1 cellular context compared by ENCODE assay signal in genomic region chr10:5370493-5371317, GRCh38.
TF ChIP-seq lines count a peak whose summit lies in the region.

No MANE protein-coding gene starts in this region.

TF ChIP-seq in H1, 55 proteins besides CTCF, POLR2A, EP300 and RAD21:
- TF ChIP-seq E2F6 (IDR thresholded peaks at IDR 0.05) = no peak
TF ChIP-seq in H1: peak in this region for 0.
